Comparison of ENCODE assay signal across 8 cellular contexts in the genomic region with DNA sequence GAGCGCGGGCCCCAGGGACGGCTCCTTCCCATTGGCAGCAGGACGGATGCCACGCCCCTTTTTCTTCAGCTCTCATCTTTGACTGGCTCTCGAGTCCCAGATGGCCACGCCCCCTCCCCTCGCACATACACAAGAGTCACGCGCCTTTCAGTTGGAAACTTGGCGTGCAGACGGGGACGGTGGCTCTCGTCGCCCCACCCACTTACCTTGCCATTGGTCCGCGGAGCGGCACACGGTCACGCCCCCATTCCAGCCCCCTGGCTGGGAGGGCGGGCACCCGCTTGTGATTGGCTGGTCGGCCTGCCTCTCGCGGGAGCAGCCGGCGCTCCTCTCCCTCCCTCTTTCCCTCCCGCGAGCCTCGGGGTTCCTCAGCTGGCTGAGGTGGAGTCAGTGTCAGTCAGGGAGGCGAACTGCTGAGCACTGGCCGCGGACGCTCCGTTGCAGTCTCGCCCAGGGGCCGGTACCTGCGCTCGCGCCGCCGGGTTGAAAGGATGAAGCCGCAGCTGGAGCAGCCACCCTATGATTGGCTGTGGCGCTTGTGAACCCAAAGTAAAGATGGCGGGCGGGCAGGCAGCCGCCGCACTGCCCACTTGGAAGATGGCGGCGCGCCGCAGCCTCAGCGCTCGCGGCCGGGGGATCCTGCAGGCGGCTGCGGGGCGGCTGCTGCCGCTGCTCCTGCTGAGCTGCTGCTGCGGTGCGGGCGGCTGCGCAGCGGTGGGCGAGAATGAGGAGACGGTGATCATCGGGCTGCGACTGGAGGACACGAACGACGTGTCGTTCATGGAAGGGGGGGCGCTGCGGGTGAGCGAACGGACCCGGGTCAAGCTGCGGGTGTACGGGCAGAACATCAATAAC. TPM values are rescaled to one million over a fixed set of nuclear protein-coding genes. Genes with fewer than 3 reads are reported as not detected.
A peak's percentile ranks its signal among the peaks of the same experiment; 100 is the strongest.
DNase-seq lines count a peak whose midpoint lies in the region; ATAC-seq and TF ChIP-seq lines count a peak whose summit lies in the region.

A gene (plus strand): TSS at position 333 of the 855 bp plus-strand sequence. CDS start 187 bp downstream, at position 520.

- H3K4me1 ChIP-seq in ascending aorta (peaks cover 0 to 7% of the 10 kb centered on the region in 2 donors), right atrium auricular region (peaks cover 0 to 37% of the 10 kb centered on the region in 2 donors), prostate gland (replicated peaks) (peaks cover 8% of the 10 kb centered on the region), urinary bladder (ENCODE audit: insufficient read depth) (no peaks in the 10 kb centered on the region)

- H3K9me3 ChIP-seq in ascending aorta (no peaks in the 10 kb centered on the region), right atrium auricular region (no peaks in the 10 kb centered on the region), prostate gland (no peaks in the 10 kb centered on the region)

- H3K27me3 ChIP-seq in ascending aorta (no peaks in the 10 kb centered on the region), right atrium auricular region (no peaks in the 10 kb centered on the region), prostate gland (replicated peaks; ENCODE audit: insufficient read depth) (no peaks in the 10 kb centered on the region)

- TF ChIP-seq POLR2A in prostate gland (IDR thresholded peaks at IDR 0.05), result no peak

- intact Hi-C loops in ascending aorta (cut with DNase I), result loop anchor here (1.0 to 2.0 kb wide), 3 partner anchors 151 to 326 kb away; a partner anchor contains a TSS
- intact Hi-C loops in prostate gland (cut with DNase I), result loop anchor here (2.0 kb wide), 3 partner anchors 151 to 327 kb away; a partner anchor contains a TSS

- TF ChIP-seq CTCF in ascending aorta (IDR thresholded peaks at IDR 0.05) (no peak), right atrium auricular region (IDR thresholded peaks at IDR 0.05) (no peak), prostate gland (IDR thresholded peaks at IDR 0.05) (peak in 1 of 4 experiments; percentile 51)

- WGBS in prostate gland, result under 1% methylated on average over 71 of the region's 80 CpGs
- under 1% methylated on average over 80 of the region's 80 CpGs for WGBS in urinary bladder

- H3K27ac ChIP-seq in ascending aorta (peak within 1 kb of the TSS; percentile 79 to 94), right atrium auricular region (peak within 1 kb of the TSS; percentile 96), prostate gland (peak within 1 kb of the TSS; percentile 95 to 96), urinary bladder (ENCODE audit: low read depth) (peak within 1 kb of the TSS; percentile 13)

- H3K36me3 ChIP-seq in ascending aorta (no peaks in the 10 kb centered on the region), right atrium auricular region (no peaks in the 10 kb centered on the region), prostate gland (no peaks in the 10 kb centered on the region), urinary bladder (ENCODE audit: insufficient read depth) (no peaks in the 10 kb centered on the region)

- H3K4me3 ChIP-seq in ascending aorta (peak within 1 kb of the TSS; percentile 71 to 89), right atrium auricular region (peak within 1 kb of the TSS; percentile 90 to 96), prostate gland (peak within 1 kb of the TSS; percentile 69 to 96), urinary bladder (ENCODE audit: low read depth, low read length) (peak within 1 kb of the TSS; percentile 90)

- DNase-seq in NCI-H187 (lab: John Stamatoyannopoulos, UW) (peak; percentile 90 to 98), T-helper 2 cell (peak; percentile 99 to 100 (median 99)), ascending aorta (ENCODE audit: low spot score in 2 of 2) (peak; percentile 100), right atrium auricular region (ENCODE audit: low spot score) (peak; percentile 100), prostate gland (ENCODE audit: low spot score) (peak; percentile 100)

- ATAC-seq in GM18502 (IDR thresholded peaks at IDR 0.05; ENCODE audit: poor library complexity, unreplicated experiment) (peak; percentile 89), HG02943 (IDR thresholded peaks at IDR 0.05; ENCODE audit: low read depth, unreplicated experiment) (peak; percentile 85)

RNA-seq across cellular contexts. Expression of the gene that starts here (rescaled TPM):
- total RNA-seq in ascending aorta (18.7 TPM), right atrium auricular region (1 to 10 TPM; 3.3 to 4.1 TPM), prostate gland (10 to 100 TPM; 13.4 to 18.9 TPM), urinary bladder (9.0 TPM)
- 5.5 TPM for polyA plus RNA-seq in urinary bladder

Comparison
In these comparisons a context has a peak if more than half of its experiments do, and no peak if none do; other contexts are left out.
1. Peak in every context shown above with its lines: DNase-seq, ATAC-seq, H3K4me3 ChIP-seq and H3K27ac ChIP-seq.
2. H3K27ac ChIP-seq: peak in every context shown above with its lines; median percentile 96 in right atrium auricular region; 96 in prostate gland; 86 in ascending aorta; 13 in urinary bladder.